In genomic region chr19:42042455-42043170, GRCh38 we compare ENCODE assay signal across 10 cellular contexts. TPM values are rescaled to one million over a fixed set of nuclear protein-coding genes. Genes with fewer than 3 reads are reported as not detected.
"Had no signal": no experiment of that assay in that cellular context is flagged by ENCODE, and none has a peak within 500 bp of the region (broad histone marks: within the 10 kb centered on the region; RNA-seq: fewer than 3 reads in every experiment).

No MANE protein-coding gene starts in this region.

- DNase-seq: activated CD4-positive, alpha-beta T cell treated with anti-CD3 and anti-CD28 coated beads, Interleukin-2, amount 50 U/mL, for 1 hour; activated naive CD4-positive, alpha-beta T cell treated with anti-CD3 and anti-CD28 coated beads, Interleukin-2, amount 50 U/mL, for 16 hours; adrenal gland; stimulated activated CD4-positive, alpha-beta T cell treated with anti-CD3 and anti-CD28 coated beads, Interleukin-4, amount 100 ng/mL, for 24 hours; stomach; thyroid gland had no signal

- H3K27me3 ChIP-seq: adrenal gland, esophagus muscularis mucosa, stomach, thyroid gland had no signal

- ATAC-seq: left lobe of liver had no signal

- H3K27ac ChIP-seq: adrenal gland, esophagus muscularis mucosa, stomach, thyroid gland had no signal

- H3K4me1 ChIP-seq: adrenal gland, stomach had no signal

- H3K4me3 ChIP-seq: adrenal gland, esophagus muscularis mucosa, stomach, thyroid gland had no signal

- H3K36me3 ChIP-seq: adrenal gland, thyroid gland had no signal

- H3K9me3 ChIP-seq: adrenal gland, esophagus muscularis mucosa, stomach, thyroid gland had no signal

RNA-seq across cellular contexts. Expression of gene GRIK5, which starts 27.4 kb away (rescaled TPM):
- total RNA-seq: dermis microvascular lymphatic vessel endothelial cell, fibroblast of villous mesenchyme had no signal

RNA-seq across cellular contexts. Expression of gene ATP1A3, which starts 48.6 kb away (rescaled TPM):
- total RNA-seq: dermis microvascular lymphatic vessel endothelial cell, fibroblast of villous mesenchyme had no signal
